In genomic region chr12:123063535-123063934, GRCh38 we compare ENCODE assay signal across 8 cellular contexts.
DNase-seq lines count a peak whose midpoint lies in the region; ATAC-seq and TF ChIP-seq lines count a peak whose summit lies in the region.

No MANE protein-coding gene starts in this region.

- H3K36me3 ChIP-seq in skeletal muscle tissue (ENCODE audit: control insufficient read depth in 3 of 3, insufficient read depth in 3 of 3, low read length in 3 of 3): no peaks in the 10 kb centered on the region

- peak overlapping the region; percentile 98 for H3K27ac ChIP-seq in skeletal muscle tissue (ENCODE audit: low read depth, low read length)

- no peaks in the 10 kb centered on the region for H3K9me3 ChIP-seq in skeletal muscle tissue (ENCODE audit: control insufficient read depth in 3 of 3, low read length in 3 of 3)

- DNase-seq in NCI-H748 (lab: John Stamatoyannopoulos, UW; ENCODE audit: unreplicated experiment) (peak; percentile 31), NCI-H748 treated with DMSO at 0.1 percent for 48 hours (lab: John Stamatoyannopoulos, UW) (no peak), NCI-H82 treated with DMSO at 0.1 percent for 48 hours (lab: John Stamatoyannopoulos, UW; ENCODE audit: unreplicated experiment) (peak; percentile 23), erythroblast (lab: John Stamatoyannopoulos, UW) (peak; percentile 43 to 46), globus pallidus (ENCODE audit: low spot score) (no peak)

- H3K4me1 ChIP-seq in skeletal muscle tissue (ENCODE audit: control insufficient read depth in 3 of 3, insufficient read depth in 3 of 3, low read length in 3 of 3): peaks cover 81 to 95% (median 91%) of the 10 kb centered on the region in 3 donors

- TF ChIP-seq POLR2A in erythroblast (IDR thresholded peaks at IDR 0.05; ENCODE audit: low read length): no peak

- no peak for ATAC-seq in HG03378 (IDR thresholded peaks at IDR 0.05; ENCODE audit: unreplicated experiment)
- no peak for ATAC-seq in HG03460 (IDR thresholded peaks at IDR 0.05; ENCODE audit: unreplicated experiment)

- H3K4me3 ChIP-seq in skeletal muscle tissue (ENCODE audit: low read length in 3 of 3): peak overlapping the region in 1 of 3 donors; percentile 27

- peak overlapping the region; percentile 74 to 90 (median 85) for H3K9ac ChIP-seq in skeletal muscle tissue (ENCODE audit: low read depth in 1 of 3, low read length in 3 of 3)

- H3K27me3 ChIP-seq in skeletal muscle tissue (ENCODE audit: control insufficient read depth in 3 of 3, insufficient read depth in 3 of 3, low read length in 3 of 3): no peaks in the 10 kb centered on the region

Comparison
In these comparisons a context has a peak if more than half of its experiments do, and no peak if none do; other contexts are left out.
1. DNase-seq: peak in NCI-H748 (single experiment), NCI-H82 treated with DMSO at 0.1 percent for 48 hours (single experiment) and erythroblast (2 of 2); none in NCI-H748 treated with DMSO at 0.1 percent for 48 hours (single experiment) and globus pallidus (single experiment).